Comparison of ENCODE assay signal across 12 cellular contexts in the genomic region with DNA sequence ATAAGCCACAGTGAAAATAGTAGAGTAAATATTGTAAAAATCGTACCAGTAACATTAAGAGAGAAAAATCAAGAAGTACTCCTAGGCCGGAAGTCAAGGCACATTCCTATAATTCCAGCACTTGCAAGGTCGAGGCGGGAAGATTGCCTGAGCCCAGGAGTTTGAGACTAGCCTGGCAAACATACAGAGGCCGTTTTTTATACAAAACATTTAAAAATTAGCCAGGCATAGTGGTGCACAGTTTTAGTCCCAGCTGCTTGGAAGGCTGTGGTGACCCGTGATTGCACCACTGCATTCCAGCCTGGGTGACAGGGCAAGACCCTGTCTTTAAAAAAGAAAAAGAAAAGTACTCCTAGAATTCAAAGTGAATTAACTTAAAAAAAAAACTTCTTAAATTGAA.
DNase-seq lines count a peak whose midpoint lies in the region; ATAC-seq and TF ChIP-seq lines count a peak whose summit lies in the region.
"Had no signal": no experiment of that assay in that cellular context is flagged by ENCODE, and none has a peak within 500 bp of the region (broad histone marks: within the 10 kb centered on the region; RNA-seq: fewer than 3 reads in every experiment).

No MANE protein-coding gene starts in this region.

- TF ChIP-seq POLR2A in erythroblast (IDR thresholded peaks at IDR 0.05; ENCODE audit: low read length), result no peak

- ATAC-seq in RWPE2 (ENCODE audit: low read depth), result peak; percentile 41; the same call in 1 of the 3 replicates
- ATAC-seq: effector memory CD8-positive, alpha-beta T cell had no signal

- H3K27ac ChIP-seq in RWPE2 (ENCODE audit: poor library complexity, severe bottlenecking), result peak overlapping the region; percentile 20

- no peaks in the 10 kb centered on the region for H3K9me3 ChIP-seq in RWPE2 (ENCODE audit: severe bottlenecking)

- H3K27me3 ChIP-seq in RWPE2 (ENCODE audit: insufficient read depth, poor library complexity, severe bottlenecking), result no peaks in the 10 kb centered on the region

- peaks cover 12% of the 10 kb centered on the region for H3K4me1 ChIP-seq in RWPE2 (ENCODE audit: insufficient read depth, poor library complexity, severe bottlenecking)

- DNase-seq in Daoy (ENCODE audit: low read depth) (peak; percentile 39), RWPE2 (ENCODE audit: low spot score) (no peak), fibroblast of peridontal ligament (ENCODE audit: extremely low read depth) (peak; percentile 46), non-pigmented ciliary epithelial cell (ENCODE audit: low read depth) (peak; percentile 24), erythroblast (lab: John Stamatoyannopoulos, UW) (no peak), C1 segment of cervical spinal cord (lab: John Stamatoyannopoulos, UW) (no peak), UCSD-AML1 (lab: John Stamatoyannopoulos, UW; ENCODE audit: unreplicated experiment) (no peak), NCI-H1105 (lab: John Stamatoyannopoulos, UW) (no peak)
- DNase-seq: activated CD4-positive, alpha-beta T cell treated with anti-CD3 and anti-CD28 coated beads, Interleukin-2, amount 10 ng/mL, durations not matched to agents 24 days and 14 days; CD4-positive, CD25-positive, alpha-beta regulatory T cell; effector memory CD8-positive, alpha-beta T cell; NCI-H69 had no signal

- no peaks in the 10 kb centered on the region for H3K36me3 ChIP-seq in RWPE2 (ENCODE audit: low read depth)

- H3K4me3 ChIP-seq in RWPE2 (ENCODE audit: severe bottlenecking), result no peak overlapping the region

- no peak for TF ChIP-seq CTCF in RWPE2 (IDR thresholded peaks at IDR 0.05; ENCODE audit: poor library complexity, severe bottlenecking)

Comparison
In these comparisons a context has a peak if more than half of its experiments do, and no peak if none do; other contexts are left out.
1. DNase-seq: peak in Daoy (single experiment), fibroblast of peridontal ligament (single experiment) and non-pigmented ciliary epithelial cell (single experiment); none in RWPE2 (single experiment), erythroblast (0 of 2), C1 segment of cervical spinal cord (0 of 14), UCSD-AML1 (single experiment) and NCI-H1105 (single experiment).